Comparison of ENCODE assay signal across 1 cellular context in the genomic region with DNA sequence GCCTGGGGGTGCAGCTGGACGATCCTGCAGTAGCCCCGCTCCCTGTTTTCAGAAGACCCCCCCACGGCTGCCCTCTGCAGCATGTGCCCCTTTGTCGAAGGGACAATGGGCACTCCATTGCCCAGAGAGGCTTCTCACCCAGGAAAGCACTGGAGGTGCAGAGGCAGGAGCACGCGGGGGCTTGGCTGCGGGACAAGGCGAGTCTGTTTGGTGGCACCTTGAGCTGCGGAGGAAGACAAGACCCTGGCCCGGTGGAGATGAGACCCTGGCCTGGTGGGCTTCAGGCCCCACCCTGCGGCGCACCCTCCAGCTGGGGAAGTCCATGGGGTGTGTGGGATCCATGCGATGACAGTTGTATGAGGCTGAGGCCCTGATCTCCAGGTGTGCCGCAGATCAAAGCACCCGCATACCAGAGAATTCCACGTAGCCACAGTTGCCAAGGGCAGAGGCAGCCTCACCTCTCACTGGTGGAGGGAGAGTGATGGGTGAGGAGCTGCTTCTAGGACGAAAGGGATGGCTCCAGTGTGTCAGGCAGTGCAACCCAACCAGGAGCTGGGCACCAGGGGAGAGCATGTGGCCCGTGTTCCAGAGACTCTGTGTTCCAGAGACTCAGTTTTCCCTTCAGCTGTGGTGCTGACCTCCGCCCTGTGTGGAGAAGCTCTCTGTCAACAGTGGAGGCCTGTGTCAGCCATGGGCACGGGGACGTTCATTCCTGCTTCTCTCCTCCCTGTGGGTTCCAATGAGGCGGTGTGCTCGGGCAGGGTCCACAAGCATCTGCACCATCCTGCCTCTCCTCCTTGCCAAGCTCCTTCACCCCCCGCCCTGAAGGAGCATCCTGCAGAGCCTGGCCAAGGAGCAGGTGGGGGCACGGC.
A peak's percentile ranks its signal among the peaks of the same experiment; 100 is the strongest.
TF ChIP-seq lines count a peak whose summit lies in the region.

No MANE protein-coding gene starts in this region.

TF ChIP-seq in H1, 55 proteins besides CTCF, POLR2A, EP300 and RAD21:
- no peak for TF ChIP-seq SAP30 (IDR thresholded peaks at IDR 0.05; ENCODE audit: insufficient read depth, insufficient replicate concordance, low read length)
- 0 out of 2 replicates have a peak, but pooled peaks have one; percentile 8 for TF ChIP-seq TEAD4 (IDR thresholded peaks at IDR 0.05; ENCODE audit: low read depth, low read length)
